1 cellular context compared by ENCODE assay signal in genomic region chr17:61251939-61252865, GRCh38.
TF ChIP-seq lines count a peak whose summit lies in the region.

No MANE protein-coding gene starts in this region.

TF ChIP-seq in HepG2, 621 proteins besides CTCF, POLR2A, EP300 and RAD21 (continued from another document):
- TF ChIP-seq PCBP2 (optimal IDR thresholded peaks at IDR 0.05; ENCODE audit: low read depth, low read length, poor library complexity, severe bottlenecking), result no peak
TF ChIP-seq in HepG2: peak in this region for 0.
